ENCODE assay signal across 25 cellular contexts in the genomic region with DNA sequence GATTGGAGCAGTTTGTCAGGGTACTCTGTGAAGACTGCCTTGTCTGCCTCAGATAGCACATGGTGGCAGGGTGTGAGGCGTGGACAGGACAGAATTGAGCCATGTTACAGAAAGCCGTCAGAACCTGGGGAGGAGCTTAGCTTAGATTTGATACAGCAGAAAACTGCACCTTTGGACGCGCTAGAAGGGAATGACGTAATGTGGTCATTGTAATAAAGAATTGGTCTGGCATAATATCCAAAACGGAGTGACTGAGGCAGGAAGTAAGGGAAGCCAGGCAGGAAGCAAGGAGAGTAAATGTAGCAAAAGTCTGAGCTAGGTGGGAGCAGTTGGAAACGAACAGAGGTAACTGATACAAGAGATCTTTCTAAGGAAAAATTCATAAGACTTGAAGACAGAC.
"Had no signal": no experiment of that assay in that cellular context is flagged by ENCODE, and none has a peak within 500 bp of the region (broad histone marks: within the 10 kb centered on the region; RNA-seq: fewer than 3 reads in every experiment).

No MANE protein-coding gene starts in this region.

- H3K27me3 ChIP-seq: heart right ventricle, hepatocyte, pancreas, sigmoid colon, suprapubic skin, tibial artery, upper lobe of right lung had no signal

- FAIRE-seq: pancreas, urothelium cell line had no signal

- H3K4me3 ChIP-seq: heart right ventricle, hepatocyte, left ventricle myocardium inferior, lung, pancreas, prostate gland, sigmoid colon, smooth muscle cell, suprapubic skin, thoracic aorta, tibial artery, upper lobe of right lung had no signal

- H3K4me2 ChIP-seq: hepatocyte, smooth muscle cell had no signal

- H3K27ac ChIP-seq: heart right ventricle, hepatocyte, left ventricle myocardium inferior, pancreas, prostate gland, sigmoid colon, suprapubic skin, thoracic aorta, tibial artery, upper lobe of right lung had no signal

- H3K4me1 ChIP-seq: heart right ventricle, left ventricle myocardium inferior, pancreas, prostate gland, sigmoid colon, suprapubic skin, tibial artery, upper lobe of right lung had no signal

- DNase-seq: heart right ventricle; islet precursor cell; left ventricle myocardium inferior; mesendoderm; naive B cell; nucleus accumbens; pancreas; posterior cingulate gyrus; retina; right cardiac atrium; sigmoid colon; stimulated activated CD4-positive, alpha-beta T cell treated with anti-CD3 and anti-CD28 coated beads, Interleukin-1b, Interleukin-23, amount 100 ng/mL, for 48 hours; stimulated activated CD4-positive, alpha-beta T cell treated with anti-CD3 and anti-CD28 coated beads, Interleukin-2, amount 100 ng/mL, for 48 hours; stimulated activated naive CD4-positive, alpha-beta T cell; tibial artery; trophoblast cell; upper lobe of right lung had no signal

- H3K36me3 ChIP-seq: heart right ventricle, left ventricle myocardium inferior, pancreas, prostate gland, sigmoid colon, suprapubic skin, thoracic aorta, tibial artery, upper lobe of right lung had no signal

- ATAC-seq: heart right ventricle; natural killer cell treated with Interleukin-12 subunit alpha and Interleukin-12 subunit beta and Interleukin-15 and Interleukin-18, amount 100 ng/mL, for 72 hours; pancreas; right cardiac atrium; upper lobe of right lung had no signal

- H2AFZ ChIP-seq: hepatocyte had no signal

- H3K9me3 ChIP-seq: pancreas, prostate gland, sigmoid colon, suprapubic skin, thoracic aorta, tibial artery, upper lobe of right lung had no signal
